In genomic region chr1:224434447-224435317, GRCh38 we compare ENCODE assay signal across 8 cellular contexts. TPM values are rescaled to one million over a fixed set of nuclear protein-coding genes. Genes with fewer than 3 reads are reported as not detected.
DNase-seq lines count a peak whose midpoint lies in the region; ATAC-seq, FAIRE-seq and TF ChIP-seq lines count a peak whose summit lies in the region.

WDR26 (minus strand) TSS chr1:224434797.

- intact Hi-C loops in kidney (cut with DNase I) = no loop called here

- no peaks in the 10 kb centered on the region for H3K9me3 ChIP-seq in kidney (ENCODE audit: control insufficient read depth in 1 of 2, low read length in 2 of 2)

- peak; percentile 76 to 79 for DNase-seq in AML-193 (lab: John Stamatoyannopoulos, UW)
- DNase-seq in NCI-H460 (ENCODE audit: extremely low read depth, low read depth) = peak; percentile 84
- peak; percentile 80 for DNase-seq in activated CD4-positive, CD25-positive, alpha-beta regulatory T cell treated with anti-CD3 and anti-CD28 coated beads, Interleukin-2, amount 50 U/mL, for 72 hours
- DNase-seq in cerebellar cortex (ENCODE audit: low spot score) = peak; percentile 91
- peak; percentile 93 for DNase-seq in kidney
- peak; percentile 89 for DNase-seq in stimulated activated CD4-positive, alpha-beta T cell treated with anti-CD3 and anti-CD28 coated beads, Interleukin-15, amount 100 ng/mL, for 24 hours

- FAIRE-seq in kidney (lab: Jason Lieb, UNC) = no peak

- H3K4me3 ChIP-seq in kidney (ENCODE audit: low read length in 2 of 2) = peak within 1 kb of the TSS; percentile 95

- ATAC-seq in GM19023 (IDR thresholded peaks at IDR 0.05; ENCODE audit: unreplicated experiment) = peak; percentile 92
- ATAC-seq in HG03175 (IDR thresholded peaks at IDR 0.05; ENCODE audit: unreplicated experiment) = peak; percentile 90

- no peak for TF ChIP-seq CTCF in kidney (IDR thresholded peaks at IDR 0.05; ENCODE audit: borderline replicate concordance, extremely low read depth, insufficient read depth)

- peak within 1 kb of the TSS; percentile 96 to 98 for H3K27ac ChIP-seq in kidney (ENCODE audit: low read depth in 2 of 2, low read length in 2 of 2)

- peaks cover 17 to 22% of the 10 kb centered on the region in 2 donors for H3K4me1 ChIP-seq in kidney (ENCODE audit: control insufficient read depth in 1 of 2, insufficient read depth in 1 of 2, low read depth in 1 of 2, low read length in 2 of 2)

- peaks cover 0 to 5% of the 10 kb centered on the region in 2 donors for H3K36me3 ChIP-seq in kidney (ENCODE audit: control insufficient read depth in 1 of 2, insufficient read depth in 2 of 2, low read length in 2 of 2)

- peak within 1 kb of the TSS; percentile 94 for H3K9ac ChIP-seq in kidney (ENCODE audit: low read length in 2 of 2)

RNA-seq across cellular contexts. Expression of gene WDR26, which starts in this region (rescaled TPM):
- total RNA-seq in NCI-H460 (2014; rRNA removed; shearing (Covaris generic)) = 48.1 and 52.6 TPM in 2 replicates
- 45.9 and 53.0 TPM in 2 replicates for polyA plus RNA-seq in NCI-H460 (2014; cell fraction: nucleus; rRNA removed)
- total RNA-seq in kidney = 77.5 TPM
- 23.9 TPM for polyA plus RNA-seq in kidney (ENCODE audit: insufficient read depth, low read depth, low replicate concordance)

Comparison
In these comparisons a context has a peak if more than half of its experiments do, and no peak if none do; other contexts are left out.
1. Peak in every context shown above with its lines: DNase-seq, ATAC-seq, H3K4me3 ChIP-seq and H3K27ac ChIP-seq.